In genomic region chr20:57772349-57772964, GRCh38 we compare ENCODE assay signal across 9 cellular contexts.
DNase-seq lines count a peak whose midpoint lies in the region; ATAC-seq and TF ChIP-seq lines count a peak whose summit lies in the region.
"Had no signal": no experiment of that assay in that cellular context is flagged by ENCODE, and none has a peak within 500 bp of the region (broad histone marks: within the 10 kb centered on the region; RNA-seq: fewer than 3 reads in every experiment).

No MANE protein-coding gene starts in this region.

- peak in 2 of 3 donors; percentile 9 to 63 for DNase-seq in CD4-positive, CD25-positive, alpha-beta regulatory T cell
- DNase-seq in HuH-7.5 (ENCODE audit: low spot score): peak; percentile 65
- no peak for DNase-seq in activated naive CD8-positive, alpha-beta T cell treated with anti-CD3 and anti-CD28 coated beads, Interleukin-2, amount 50 U/mL, for 24 hours
- DNase-seq in mesenteric fat pad (ENCODE audit: low spot score): peak; percentile 55
- no peak for DNase-seq in glutamatergic neuron
- DNase-seq in NCI-H2029 (lab: John Stamatoyannopoulos, UW): no peak
- no peak for DNase-seq in mucosa of descending colon
- DNase-seq: left cardiac atrium had no signal

- H3K27me3 ChIP-seq in CD4-positive, CD25-positive, alpha-beta regulatory T cell (ENCODE audit: control insufficient read depth, insufficient read depth, low read length): no peaks in the 10 kb centered on the region

- no peak overlapping the region for H3K27ac Mint-ChIP-seq in CD4-positive, CD25-positive, alpha-beta regulatory T cell
- no peak overlapping the region for H3K27ac Mint-ChIP-seq in activated naive CD8-positive, alpha-beta T cell treated with anti-CD3 and anti-CD28 coated beads, Interleukin-2, amount 50 U/mL, for 24 hours
- no peak overlapping the region for H3K27ac Mint-ChIP-seq in glutamatergic neuron (ENCODE audit: unreplicated experiment)

- no peaks in the 10 kb centered on the region for H3K36me3 ChIP-seq in CD4-positive, CD25-positive, alpha-beta regulatory T cell (ENCODE audit: control insufficient read depth, insufficient read depth, low read length)
- no peaks in the 10 kb centered on the region for H3K36me3 ChIP-seq in mucosa of descending colon (ENCODE audit: low read depth)

- H3K27ac ChIP-seq in CD4-positive, CD25-positive, alpha-beta regulatory T cell (ENCODE audit: insufficient read depth, low read length, poor library complexity, severe bottlenecking): no peak overlapping the region

- H3K4me1 ChIP-seq in CD4-positive, CD25-positive, alpha-beta regulatory T cell (ENCODE audit: control insufficient read depth, insufficient read depth, low read length, poor library complexity, severe bottlenecking): no peaks in the 10 kb centered on the region
- no peaks in the 10 kb centered on the region for H3K4me1 ChIP-seq in mucosa of descending colon (ENCODE audit: low read depth)

- no peaks in the 10 kb centered on the region for H3K9me3 ChIP-seq in CD4-positive, CD25-positive, alpha-beta regulatory T cell (ENCODE audit: control insufficient read depth in 2 of 2, low read length in 2 of 2)
- no peaks in the 10 kb centered on the region for H3K9me3 ChIP-seq in mucosa of descending colon

- ATAC-seq in CD4-positive, CD25-positive, alpha-beta regulatory T cell (ENCODE audit: low read depth in 2 of 2): peak; percentile 79 to 83
- ATAC-seq in activated naive CD8-positive, alpha-beta T cell treated with anti-CD3 and anti-CD28 coated beads, Interleukin-2, amount 50 U/mL, for 24 hours: peak; percentile 57
- ATAC-seq in GM18519 (IDR thresholded peaks at IDR 0.05; ENCODE audit: low FRiP score, unreplicated experiment) (no peak), mucosa of descending colon (no peak)

- TF ChIP-seq CTCF in glutamatergic neuron (IDR thresholded peaks at IDR 0.05; ENCODE audit: partially characterized antibody, unreplicated experiment) (no peak), mucosa of descending colon (IDR thresholded peaks at IDR 0.05) (no peak)

- peaks cover 0 to 6% (median 0%) of the 10 kb centered on the region in 4 donors for H3K4me1 Mint-ChIP-seq in CD4-positive, CD25-positive, alpha-beta regulatory T cell
- peaks cover 4% of the 10 kb centered on the region for H3K4me1 Mint-ChIP-seq in activated naive CD8-positive, alpha-beta T cell treated with anti-CD3 and anti-CD28 coated beads, Interleukin-2, amount 50 U/mL, for 24 hours
- peaks cover 7% of the 10 kb centered on the region for H3K4me1 Mint-ChIP-seq in glutamatergic neuron (ENCODE audit: low read depth, unreplicated experiment)

- H3K27me3 Mint-ChIP-seq in CD4-positive, CD25-positive, alpha-beta regulatory T cell: peaks cover 10% of the 10 kb centered on the region
- H3K27me3 Mint-ChIP-seq in activated naive CD8-positive, alpha-beta T cell treated with anti-CD3 and anti-CD28 coated beads, Interleukin-2, amount 50 U/mL, for 24 hours: peaks cover 8% of the 10 kb centered on the region
- no peaks in the 10 kb centered on the region for H3K27me3 Mint-ChIP-seq in glutamatergic neuron (ENCODE audit: unreplicated experiment)

- H3K9me3 Mint-ChIP-seq in CD4-positive, CD25-positive, alpha-beta regulatory T cell: peaks cover 0 to 2% (median 0%) of the 10 kb centered on the region in 7 donors
- no peaks in the 10 kb centered on the region for H3K9me3 Mint-ChIP-seq in activated naive CD8-positive, alpha-beta T cell treated with anti-CD3 and anti-CD28 coated beads, Interleukin-2, amount 50 U/mL, for 24 hours
- H3K9me3 Mint-ChIP-seq in glutamatergic neuron (ENCODE audit: unreplicated experiment): peaks cover 4% of the 10 kb centered on the region

- H3K36me3 Mint-ChIP-seq in CD4-positive, CD25-positive, alpha-beta regulatory T cell: no peaks in the 10 kb centered on the region
- H3K36me3 Mint-ChIP-seq in activated naive CD8-positive, alpha-beta T cell treated with anti-CD3 and anti-CD28 coated beads, Interleukin-2, amount 50 U/mL, for 24 hours (ENCODE audit: low read depth): no peaks in the 10 kb centered on the region
- peaks cover 5% of the 10 kb centered on the region for H3K36me3 Mint-ChIP-seq in glutamatergic neuron (ENCODE audit: unreplicated experiment)

- H3K4me3 ChIP-seq in CD4-positive, CD25-positive, alpha-beta regulatory T cell (ENCODE audit: low read depth, low read length): no peak overlapping the region
- H3K4me3 ChIP-seq in mucosa of descending colon: no peak overlapping the region

- intact Hi-C loops in mucosa of descending colon (cut with DNase I, micrococcal nuclease): no loop called here

- H3K4me3 Mint-ChIP-seq in CD4-positive, CD25-positive, alpha-beta regulatory T cell: peak overlapping the region in 1 of 4 donors; percentile 6
- no peak overlapping the region for H3K4me3 Mint-ChIP-seq in activated naive CD8-positive, alpha-beta T cell treated with anti-CD3 and anti-CD28 coated beads, Interleukin-2, amount 50 U/mL, for 24 hours
- H3K4me3 Mint-ChIP-seq in glutamatergic neuron (ENCODE audit: unreplicated experiment): no peak overlapping the region

Comparison
In these comparisons a context has a peak if more than half of its experiments do, and no peak if none do; other contexts are left out.
1. ATAC-seq: peak in CD4-positive, CD25-positive, alpha-beta regulatory T cell (2 of 2) and activated naive CD8-positive, alpha-beta T cell treated with anti-CD3 and anti-CD28 coated beads, Interleukin-2, amount 50 U/mL, for 24 hours (single experiment); none in GM18519 (single experiment) and mucosa of descending colon (single experiment).
2. DNase-seq: peak in CD4-positive, CD25-positive, alpha-beta regulatory T cell (2 of 3), HuH-7.5 (single experiment) and mesenteric fat pad (single experiment); none in activated naive CD8-positive, alpha-beta T cell treated with anti-CD3 and anti-CD28 coated beads, Interleukin-2, amount 50 U/mL, for 24 hours (single experiment), glutamatergic neuron (single experiment), NCI-H2029 (single experiment) and mucosa of descending colon (0 of 3).